In the genomic region with DNA sequence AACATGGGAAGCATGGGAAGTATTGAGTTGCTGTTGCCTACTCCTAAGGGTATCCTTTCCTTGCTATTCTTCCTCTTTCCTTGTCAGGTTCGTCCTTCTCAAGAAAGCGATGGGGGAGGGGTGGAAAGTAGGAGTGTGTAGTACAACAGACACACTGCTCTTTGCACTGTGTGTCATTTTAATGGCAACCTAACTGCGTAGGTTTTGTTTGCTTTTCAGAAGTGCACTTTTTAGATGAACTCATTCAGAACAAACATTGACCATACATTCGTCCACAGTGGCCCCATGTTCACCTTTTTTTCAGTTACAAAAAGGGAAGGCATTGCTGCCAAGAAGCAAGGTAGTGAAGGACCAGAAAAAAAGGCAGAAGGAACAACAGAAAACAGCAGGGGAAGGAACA, we compare ENCODE assay signal across 1 cellular context.
A peak's percentile ranks its signal among the peaks of the same experiment; 100 is the strongest.
TF ChIP-seq lines count a peak whose summit lies in the region.

No MANE protein-coding gene starts in this region.

TF ChIP-seq in HepG2, 621 proteins besides CTCF, POLR2A, EP300 and RAD21 (continued from another document and continues in another):
- TF ChIP-seq GATAD2A (CRISPR knock-in tag; IDR thresholded peaks at IDR 0.05) (peak; percentile 72), ZNF562 (CRISPR knock-in tag; IDR thresholded peaks at IDR 0.05; ENCODE audit: borderline replicate concordance) (no peak), ZNF138 (CRISPR knock-in tag; IDR thresholded peaks at IDR 0.05; ENCODE audit: low read depth) (no peak), HES4 (CRISPR knock-in tag; IDR thresholded peaks at IDR 0.05; ENCODE audit: borderline replicate concordance) (no peak), ZNF337 (CRISPR knock-in tag; IDR thresholded peaks at IDR 0.05; ENCODE audit: borderline replicate concordance, low read depth) (no peak), FOXK1 (CRISPR knock-in tag; IDR thresholded peaks at IDR 0.05; ENCODE audit: borderline replicate concordance, low read depth) (no peak), HHEX (CRISPR knock-in tag; IDR thresholded peaks at IDR 0.05) (no peak), ZNF557 (CRISPR knock-in tag; IDR thresholded peaks at IDR 0.05) (no peak), JUND (CRISPR knock-in tag; IDR thresholded peaks at IDR 0.05) (no peak), ZNF350 (CRISPR knock-in tag; IDR thresholded peaks at IDR 0.05; ENCODE audit: borderline replicate concordance, low read depth) (no peak), ZBTB20 (CRISPR knock-in tag; IDR thresholded peaks at IDR 0.05; ENCODE audit: borderline replicate concordance, low read depth) (peak; percentile 77; the same call in 1 of the 2 replicates), ARID5B (CRISPR knock-in tag; IDR thresholded peaks at IDR 0.05) (peak; percentile 74), ZHX1 (CRISPR knock-in tag; IDR thresholded peaks at IDR 0.05; ENCODE audit: low read depth) (0 out of 2 replicates have a peak, but pooled peaks have one; percentile 30), ZFP36 (IDR thresholded peaks at IDR 0.05; ENCODE audit: borderline replicate concordance, low read depth, low read length, partially characterized antibody) (no peak), HOXA9 (CRISPR knock-in tag; IDR thresholded peaks at IDR 0.05; ENCODE audit: borderline replicate concordance) (no peak), CEBPG (CRISPR knock-in tag; IDR thresholded peaks at IDR 0.05) (peak; percentile 32; the same call in 1 of the 2 replicates), EZH2 (conservative IDR thresholded peaks at IDR 0.05; ENCODE audit: low read depth, low read length) (no peak), DZIP1 (CRISPR knock-in tag; IDR thresholded peaks at IDR 0.05) (no peak), ZFP36L1 (CRISPR knock-in tag; IDR thresholded peaks at IDR 0.05) (no peak), ZNF772 (CRISPR knock-in tag; IDR thresholded peaks at IDR 0.05) (peak; percentile 55; the same call in 1 of the 2 replicates), AGO1 (IDR thresholded peaks at IDR 0.05; ENCODE audit: low read depth, low read length, poor library complexity, severe bottlenecking) (no peak), STAG1 (CRISPR knock-in tag; IDR thresholded peaks at IDR 0.05) (peak; percentile 5; the same call in 1 of the 2 replicates), POLR2G (IDR thresholded peaks at IDR 0.05; ENCODE audit: low read depth, low read length) (0 out of 2 replicates have a peak, but pooled peaks have one; percentile 26), NR2F6 (IDR thresholded peaks at IDR 0.05) (no peak), NR2F6 (CRISPR knock-in tag; IDR thresholded peaks at IDR 0.05) (peak; percentile 40; the same call in 1 of the 2 replicates), KLF13 (CRISPR knock-in tag; IDR thresholded peaks at IDR 0.05) (no peak), MTF1 (CRISPR knock-in tag; IDR thresholded peaks at IDR 0.05) (no peak), ZNF546 (CRISPR knock-in tag; conservative IDR thresholded peaks at IDR 0.05) (no peak), TBX3 (IDR thresholded peaks at IDR 0.05; ENCODE audit: borderline replicate concordance) (no peak), BRCA1 (CRISPR knock-in tag; IDR thresholded peaks at IDR 0.05) (no peak), PAWR (CRISPR knock-in tag; IDR thresholded peaks at IDR 0.05; ENCODE audit: borderline replicate concordance) (no peak), ATRX (CRISPR knock-in tag; IDR thresholded peaks at IDR 0.05; ENCODE audit: borderline replicate concordance) (no peak), ZNF281 (CRISPR knock-in tag; IDR thresholded peaks at IDR 0.05; ENCODE audit: borderline replicate concordance) (peak; percentile 98), CENPX (CRISPR knock-in tag; IDR thresholded peaks at IDR 0.05) (no peak), PHF8 (CRISPR knock-in tag; IDR thresholded peaks at IDR 0.05) (no peak), ISX (CRISPR knock-in tag; conservative IDR thresholded peaks at IDR 0.05) (no peak), ZGPAT (CRISPR knock-in tag; IDR thresholded peaks at IDR 0.05) (no peak), ZNF430 (CRISPR knock-in tag; IDR thresholded peaks at IDR 0.05) (no peak), FOXA1 (IDR thresholded peaks at IDR 0.05) (no peak), FOXA1 (CRISPR knock-in tag; IDR thresholded peaks at IDR 0.05) (peak; percentile 59), HMG20A (CRISPR knock-in tag; IDR thresholded peaks at IDR 0.05; ENCODE audit: borderline replicate concordance) (peak; percentile 71; the same call in 1 of the 2 replicates), ZNF720 (CRISPR knock-in tag; IDR thresholded peaks at IDR 0.05) (no peak), ZNF644 (CRISPR knock-in tag; IDR thresholded peaks at IDR 0.05; ENCODE audit: low read depth) (0 out of 2 replicates have a peak, but pooled peaks have one; percentile 23), THAP11 (CRISPR knock-in tag; IDR thresholded peaks at IDR 0.05) (peak; percentile 18; the same call in 1 of the 2 replicates), GATA4 (IDR thresholded peaks at IDR 0.05; ENCODE audit: borderline replicate concordance, low read depth) (no peak)
- TF ChIP-seq, protein P1, sequence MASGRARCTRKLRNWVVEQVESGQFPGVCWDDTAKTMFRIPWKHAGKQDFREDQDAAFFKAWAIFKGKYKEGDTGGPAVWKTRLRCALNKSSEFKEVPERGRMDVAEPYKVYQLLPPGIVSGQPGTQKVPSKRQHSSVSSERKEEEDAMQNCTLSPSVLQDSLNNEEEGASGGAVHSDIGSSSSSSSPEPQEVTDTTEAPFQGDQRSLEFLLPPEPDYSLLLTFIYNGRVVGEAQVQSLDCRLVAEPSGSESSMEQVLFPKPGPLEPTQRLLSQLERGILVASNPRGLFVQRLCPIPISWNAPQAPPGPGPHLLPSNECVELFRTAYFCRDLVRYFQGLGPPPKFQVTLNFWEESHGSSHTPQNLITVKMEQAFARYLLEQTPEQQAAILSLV (CRISPR knock-in tag; IDR thresholded peaks at IDR 0.05; ENCODE audit: borderline replicate concordance), result no peak
- TF ChIP-seq, protein P2, sequence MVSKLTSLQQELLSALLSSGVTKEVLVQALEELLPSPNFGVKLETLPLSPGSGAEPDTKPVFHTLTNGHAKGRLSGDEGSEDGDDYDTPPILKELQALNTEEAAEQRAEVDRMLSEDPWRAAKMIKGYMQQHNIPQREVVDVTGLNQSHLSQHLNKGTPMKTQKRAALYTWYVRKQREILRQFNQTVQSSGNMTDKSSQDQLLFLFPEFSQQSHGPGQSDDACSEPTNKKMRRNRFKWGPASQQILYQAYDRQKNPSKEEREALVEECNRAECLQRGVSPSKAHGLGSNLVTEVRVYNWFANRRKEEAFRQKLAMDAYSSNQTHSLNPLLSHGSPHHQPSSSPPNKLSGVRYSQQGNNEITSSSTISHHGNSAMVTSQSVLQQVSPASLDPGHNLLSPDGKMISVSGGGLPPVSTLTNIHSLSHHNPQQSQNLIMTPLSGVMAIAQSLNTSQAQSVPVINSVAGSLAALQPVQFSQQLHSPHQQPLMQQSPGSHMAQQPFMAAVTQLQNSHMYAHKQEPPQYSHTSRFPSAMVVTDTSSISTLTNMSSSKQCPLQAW (CRISPR knock-in tag; IDR thresholded peaks at IDR 0.05), result peak; percentile 43; the same call in 1 of the 2 replicates
